ENCODE assay signal across 22 cellular contexts in genomic region chr6:133207754-133208153, GRCh38. TPM values are rescaled to one million over a fixed set of nuclear protein-coding genes. Genes with fewer than 3 reads are reported as not detected.
"Had no signal": no experiment of that assay in that cellular context is flagged by ENCODE, and none has a peak within 500 bp of the region (broad histone marks: within the 10 kb centered on the region; RNA-seq: fewer than 3 reads in every experiment).

No MANE protein-coding gene starts in this region.

- H3K4me3 ChIP-seq: gastrocnemius medialis, heart right ventricle, mucosa of descending colon, neural progenitor cell, prostate gland, right lobe of liver, skin epidermis, testis, transverse colon had no signal

- H3K27ac ChIP-seq: heart right ventricle, neural progenitor cell, parathyroid adenoma, prostate gland, right lobe of liver, skin epidermis, testis, transverse colon had no signal

- ATAC-seq: esophagus mucosa; heart right ventricle; mucosa of descending colon; natural killer cell treated with Interleukin-12 subunit alpha and Interleukin-12 subunit beta and Interleukin-15 and Interleukin-18, amount 100 ng/mL, for 72 hours; right lobe of liver; stimulated activated naive B cell treated with anti-CD40 and anti-IgM and Interleukin-4, amounts not matched to agents 10 μg/mL and 1 μg/mL and 100 μg/mL, for 72 hours; stimulated activated naive CD8-positive, alpha-beta T cell treated with anti-CD3 and anti-CD28 coated beads, Interleukin-15, amount 100 ng/mL, for 72 hours had no signal

- H3K36me3 ChIP-seq: gastrocnemius medialis, heart right ventricle, neural progenitor cell, prostate gland, right lobe of liver, transverse colon had no signal

- H3K9me3 ChIP-seq: gastrocnemius medialis, prostate gland, right lobe of liver, testis, transverse colon had no signal

- H3K27me3 ChIP-seq: gastrocnemius medialis, heart right ventricle, neural progenitor cell, right lobe of liver, testis, transverse colon had no signal

- DNase-seq: effector memory CD4-positive, alpha-beta T cell; gastrocnemius medialis; heart right ventricle; hypothalamus; kidney glomerular epithelial cell; mammary epithelial cell; mucosa of descending colon; nucleus accumbens; retina; right lobe of liver; stimulated activated CD4-positive, alpha-beta T cell treated with anti-CD3 and anti-CD28 coated beads, Interleukin-2, amount 100 ng/mL, for 24 hours; stimulated activated CD4-positive, alpha-beta T cell treated with anti-CD3 and anti-CD28 coated beads, Interleukin-4, amount 100 ng/mL, for 4 hours; stimulated activated naive B cell treated with anti-CD40 and anti-IgM and Interleukin-4, amounts not matched to agents 10 μg/mL and 1 μg/mL and 100 μg/mL, for 72 hours; stimulated activated naive CD8-positive, alpha-beta T cell treated with anti-CD3 and anti-CD28 coated beads, Interleukin-15, amount 100 ng/mL, for 72 hours; testis; transverse colon had no signal

- H3K4me1 ChIP-seq: neural progenitor cell, parathyroid adenoma, prostate gland, right lobe of liver, testis, transverse colon had no signal

RNA-seq across cellular contexts. Expression of gene EYA4, which starts 33.4 kb away (rescaled TPM):
- total RNA-seq: mammary epithelial cell; natural killer cell treated with Interleukin-12 subunit alpha and Interleukin-12 subunit beta and Interleukin-15 and Interleukin-18, amount 100 ng/mL, for 72 hours had no signal
- polyA plus RNA-seq: mammary epithelial cell had no signal
